ENCODE assay signal across 3 cellular contexts in the genomic region with DNA sequence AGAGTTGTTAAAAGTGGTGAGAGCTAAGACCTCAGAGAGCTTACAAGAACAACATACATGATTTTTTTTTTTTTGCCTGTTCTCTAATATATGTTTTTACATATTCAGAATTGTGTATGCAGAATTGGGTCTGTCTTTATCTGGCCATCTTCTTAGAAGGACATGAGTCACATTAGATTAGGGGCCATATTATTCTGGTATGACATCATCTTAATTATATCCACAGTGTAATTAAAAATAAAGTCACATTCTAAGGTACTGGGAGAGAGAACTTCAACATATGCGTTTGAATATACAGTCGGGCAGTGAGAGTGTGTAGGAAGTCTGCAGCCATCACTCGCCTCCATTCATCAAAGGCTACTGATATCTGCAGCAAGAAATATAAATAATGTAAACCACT.
A peak's percentile ranks its signal among the peaks of the same experiment; 100 is the strongest.
TF ChIP-seq lines count a peak whose summit lies in the region.

No MANE protein-coding gene starts in this region.

TF ChIP-seq in GM23338, 12 proteins besides CTCF, POLR2A, EP300 and RAD21 (continues in another document):
- TF ChIP-seq, protein P1, sequence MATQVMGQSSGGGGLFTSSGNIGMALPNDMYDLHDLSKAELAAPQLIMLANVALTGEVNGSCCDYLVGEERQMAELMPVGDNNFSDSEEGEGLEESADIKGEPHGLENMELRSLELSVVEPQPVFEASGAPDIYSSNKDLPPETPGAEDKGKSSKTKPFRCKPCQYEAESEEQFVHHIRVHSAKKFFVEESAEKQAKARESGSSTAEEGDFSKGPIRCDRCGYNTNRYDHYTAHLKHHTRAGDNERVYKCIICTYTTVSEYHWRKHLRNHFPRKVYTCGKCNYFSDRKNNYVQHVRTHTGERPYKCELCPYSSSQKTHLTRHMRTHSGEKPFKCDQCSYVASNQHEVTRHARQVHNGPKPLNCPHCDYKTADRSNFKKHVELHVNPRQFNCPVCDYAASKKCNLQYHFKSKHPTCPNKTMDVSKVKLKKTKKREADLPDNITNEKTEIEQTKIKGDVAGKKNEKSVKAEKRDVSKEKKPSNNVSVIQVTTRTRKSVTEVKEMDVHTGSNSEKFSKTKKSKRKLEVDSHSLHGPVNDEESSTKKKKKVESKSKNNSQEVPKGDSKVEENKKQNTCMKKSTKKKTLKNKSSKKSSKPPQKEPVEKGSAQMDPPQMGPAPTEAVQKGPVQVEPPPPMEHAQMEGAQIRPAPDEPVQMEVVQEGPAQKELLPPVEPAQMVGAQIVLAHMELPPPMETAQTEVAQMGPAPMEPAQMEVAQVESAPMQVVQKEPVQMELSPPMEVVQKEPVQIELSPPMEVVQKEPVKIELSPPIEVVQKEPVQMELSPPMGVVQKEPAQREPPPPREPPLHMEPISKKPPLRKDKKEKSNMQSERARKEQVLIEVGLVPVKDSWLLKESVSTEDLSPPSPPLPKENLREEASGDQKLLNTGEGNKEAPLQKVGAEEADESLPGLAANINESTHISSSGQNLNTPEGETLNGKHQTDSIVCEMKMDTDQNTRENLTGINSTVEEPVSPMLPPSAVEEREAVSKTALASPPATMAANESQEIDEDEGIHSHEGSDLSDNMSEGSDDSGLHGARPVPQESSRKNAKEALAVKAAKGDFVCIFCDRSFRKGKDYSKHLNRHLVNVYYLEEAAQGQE (IDR thresholded peaks at IDR 0.05; ENCODE audit: unreplicated experiment): no peak
- no peak for TF ChIP-seq STAT1 (IDR thresholded peaks at IDR 0.05; ENCODE audit: unreplicated experiment)
- no peak for TF ChIP-seq POLR2AphosphoS5 (IDR thresholded peaks at IDR 0.05; ENCODE audit: low read depth)
- TF ChIP-seq EZH2phosphoT487 (IDR thresholded peaks at IDR 0.05; ENCODE audit: unreplicated experiment): no peak
- no peak for TF ChIP-seq EZH2 (IDR thresholded peaks at IDR 0.05; ENCODE audit: low read depth, unreplicated experiment)
- TF ChIP-seq NANOG (IDR thresholded peaks at IDR 0.05; ENCODE audit: borderline replicate concordance): no peak
- TF ChIP-seq, protein P2, sequence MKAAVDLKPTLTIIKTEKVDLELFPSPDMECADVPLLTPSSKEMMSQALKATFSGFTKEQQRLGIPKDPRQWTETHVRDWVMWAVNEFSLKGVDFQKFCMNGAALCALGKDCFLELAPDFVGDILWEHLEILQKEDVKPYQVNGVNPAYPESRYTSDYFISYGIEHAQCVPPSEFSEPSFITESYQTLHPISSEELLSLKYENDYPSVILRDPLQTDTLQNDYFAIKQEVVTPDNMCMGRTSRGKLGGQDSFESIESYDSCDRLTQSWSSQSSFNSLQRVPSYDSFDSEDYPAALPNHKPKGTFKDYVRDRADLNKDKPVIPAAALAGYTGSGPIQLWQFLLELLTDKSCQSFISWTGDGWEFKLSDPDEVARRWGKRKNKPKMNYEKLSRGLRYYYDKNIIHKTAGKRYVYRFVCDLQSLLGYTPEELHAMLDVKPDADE (IDR thresholded peaks at IDR 0.05): no peak

TF ChIP-seq in HEK293, 187 proteins besides CTCF, POLR2A, EP300 and RAD21:
- TF ChIP-seq, protein P3, sequence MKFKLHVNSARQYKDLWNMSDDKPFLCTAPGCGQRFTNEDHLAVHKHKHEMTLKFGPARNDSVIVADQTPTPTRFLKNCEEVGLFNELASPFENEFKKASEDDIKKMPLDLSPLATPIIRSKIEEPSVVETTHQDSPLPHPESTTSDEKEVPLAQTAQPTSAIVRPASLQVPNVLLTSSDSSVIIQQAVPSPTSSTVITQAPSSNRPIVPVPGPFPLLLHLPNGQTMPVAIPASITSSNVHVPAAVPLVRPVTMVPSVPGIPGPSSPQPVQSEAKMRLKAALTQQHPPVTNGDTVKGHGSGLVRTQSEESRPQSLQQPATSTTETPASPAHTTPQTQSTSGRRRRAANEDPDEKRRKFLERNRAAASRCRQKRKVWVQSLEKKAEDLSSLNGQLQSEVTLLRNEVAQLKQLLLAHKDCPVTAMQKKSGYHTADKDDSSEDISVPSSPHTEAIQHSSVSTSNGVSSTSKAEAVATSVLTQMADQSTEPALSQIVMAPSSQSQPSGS (tag by site-specific recombination; IDR thresholded peaks at IDR 0.05; ENCODE audit: low read depth): peak; percentile 37; the same call in 1 of the 2 replicates
- TF ChIP-seq ZNF654 (tag by site-specific recombination; IDR thresholded peaks at IDR 0.05; ENCODE audit: low read depth): no peak

TF ChIP-seq in K562, 482 proteins besides CTCF, POLR2A, EP300 and RAD21 (continued from another document):
- TF ChIP-seq ETS2 (tag; IDR thresholded peaks at IDR 0.05; ENCODE audit: borderline replicate concordance, poor library complexity, severe bottlenecking) (no peak), TRIM24 (IDR thresholded peaks at IDR 0.05) (no peak), ZSCAN32 (CRISPR knock-in tag; IDR thresholded peaks at IDR 0.05) (no peak), ZNF445 (CRISPR knock-in tag; IDR thresholded peaks at IDR 0.05; ENCODE audit: low read depth) (no peak), CHCHD3 (CRISPR knock-in tag; IDR thresholded peaks at IDR 0.05) (no peak), ZNF133 (CRISPR knock-in tag; IDR thresholded peaks at IDR 0.05) (no peak), HOXB6 (CRISPR knock-in tag; IDR thresholded peaks at IDR 0.05; ENCODE audit: borderline replicate concordance) (no peak), MEF2A (IDR thresholded peaks at IDR 0.05; ENCODE audit: control insufficient read depth, low read depth, low read length) (no peak), FOXJ3 (CRISPR knock-in tag; IDR thresholded peaks at IDR 0.05) (no peak), PHF21A (IDR thresholded peaks at IDR 0.05; ENCODE audit: borderline replicate concordance, low read depth) (no peak), CCAR2 (IDR thresholded peaks at IDR 0.05; ENCODE audit: low read depth, low read length) (no peak), JUND (IDR thresholded peaks at IDR 0.05; ENCODE audit: borderline replicate concordance, low read depth, low read length) (no peak), JUND (tag; IDR thresholded peaks at IDR 0.05; ENCODE audit: borderline replicate concordance, low read depth, low read length) (peak; percentile 59; the same call in 1 of the 3 replicates), KLF10 (CRISPR knock-in tag; IDR thresholded peaks at IDR 0.05) (no peak), GTF2E2 (tag; IDR thresholded peaks at IDR 0.05) (no peak), KLF6 (CRISPR knock-in tag; IDR thresholded peaks at IDR 0.05; ENCODE audit: borderline replicate concordance) (no peak), FOSL1 (tag; conservative IDR thresholded peaks at IDR 0.05) (peak; percentile 45; the same call in 1 of the 2 replicates)
- TF ChIP-seq, protein P4, sequence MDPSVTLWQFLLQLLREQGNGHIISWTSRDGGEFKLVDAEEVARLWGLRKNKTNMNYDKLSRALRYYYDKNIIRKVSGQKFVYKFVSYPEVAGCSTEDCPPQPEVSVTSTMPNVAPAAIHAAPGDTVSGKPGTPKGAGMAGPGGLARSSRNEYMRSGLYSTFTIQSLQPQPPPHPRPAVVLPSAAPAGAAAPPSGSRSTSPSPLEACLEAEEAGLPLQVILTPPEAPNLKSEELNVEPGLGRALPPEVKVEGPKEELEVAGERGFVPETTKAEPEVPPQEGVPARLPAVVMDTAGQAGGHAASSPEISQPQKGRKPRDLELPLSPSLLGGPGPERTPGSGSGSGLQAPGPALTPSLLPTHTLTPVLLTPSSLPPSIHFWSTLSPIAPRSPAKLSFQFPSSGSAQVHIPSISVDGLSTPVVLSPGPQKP (CRISPR knock-in tag; IDR thresholded peaks at IDR 0.05): no peak
- TF ChIP-seq, protein P5, sequence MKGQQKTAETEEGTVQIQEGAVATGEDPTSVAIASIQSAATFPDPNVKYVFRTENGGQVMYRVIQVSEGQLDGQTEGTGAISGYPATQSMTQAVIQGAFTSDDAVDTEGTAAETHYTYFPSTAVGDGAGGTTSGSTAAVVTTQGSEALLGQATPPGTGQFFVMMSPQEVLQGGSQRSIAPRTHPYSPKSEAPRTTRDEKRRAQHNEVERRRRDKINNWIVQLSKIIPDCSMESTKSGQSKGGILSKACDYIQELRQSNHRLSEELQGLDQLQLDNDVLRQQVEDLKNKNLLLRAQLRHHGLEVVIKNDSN (CRISPR knock-in tag; IDR thresholded peaks at IDR 0.05): no peak
- TF ChIP-seq, protein P6, sequence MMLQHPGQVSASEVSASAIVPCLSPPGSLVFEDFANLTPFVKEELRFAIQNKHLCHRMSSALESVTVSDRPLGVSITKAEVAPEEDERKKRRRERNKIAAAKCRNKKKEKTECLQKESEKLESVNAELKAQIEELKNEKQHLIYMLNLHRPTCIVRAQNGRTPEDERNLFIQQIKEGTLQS (IDR thresholded peaks at IDR 0.05): peak; percentile 30; the same call in 1 of the 2 replicates
- TF ChIP-seq, protein P6 (CRISPR knock-in tag; conservative IDR thresholded peaks at IDR 0.05): no peak
TF ChIP-seq in K562: peak in this region for 3.
